20 cellular contexts compared by ENCODE assay signal in the genomic region with DNA sequence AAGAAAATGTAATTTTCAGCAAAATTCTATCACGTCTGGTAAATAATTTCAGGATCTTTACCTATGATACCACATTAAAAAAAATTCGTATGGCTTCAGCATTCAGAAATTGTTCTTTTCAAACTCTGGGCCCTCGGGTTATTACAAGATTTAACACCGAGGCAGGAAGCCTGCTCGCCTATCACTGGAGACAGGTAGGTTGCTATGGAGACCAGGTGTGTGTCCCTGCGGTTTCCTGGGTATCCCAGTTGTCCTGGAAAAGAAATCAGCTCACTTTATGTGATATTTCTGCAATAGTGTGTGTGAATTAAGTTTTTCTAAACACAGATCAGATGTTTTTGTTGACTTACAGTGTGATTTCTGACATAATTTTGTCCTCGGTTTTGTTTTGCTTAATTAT.
"Had no signal": no experiment of that assay in that cellular context is flagged by ENCODE, and none has a peak within 500 bp of the region (broad histone marks: within the 10 kb centered on the region; RNA-seq: fewer than 3 reads in every experiment).

No MANE protein-coding gene starts in this region.

- ATAC-seq: activated T-cell treated with anti-CD3 and anti-CD28 coated beads, Interleukin-2, amount 50 U/mL, for 4 hours; sciatic nerve; stimulated activated naive CD8-positive, alpha-beta T cell treated with anti-CD3 and anti-CD28 coated beads, Interleukin-15, amount 100 ng/mL, for 72 hours had no signal

- H2AFZ ChIP-seq: parathyroid adenoma had no signal

- H3K9ac ChIP-seq: parathyroid adenoma had no signal

- H3K27me3 Mint-ChIP-seq: activated CD4-positive, alpha-beta memory T cell treated with anti-CD3 and anti-CD28 coated beads, Interleukin-2, amount 10 ng/mL, durations not matched to agents 7 days and 5 days; naive B cell; stimulated activated naive CD8-positive, alpha-beta T cell treated with anti-CD3 and anti-CD28 coated beads, Interleukin-15, amount 100 ng/mL, for 72 hours had no signal

- H3K4me2 ChIP-seq: smooth muscle cell had no signal

- H3K4me1 ChIP-seq: parathyroid adenoma, suprapubic skin, transverse colon had no signal

- H3K27ac Mint-ChIP-seq: activated CD4-positive, alpha-beta memory T cell treated with anti-CD3 and anti-CD28 coated beads, Interleukin-2, amount 10 ng/mL, durations not matched to agents 7 days and 5 days had no signal

- H3K4me3 Mint-ChIP-seq: activated CD4-positive, alpha-beta memory T cell treated with anti-CD3 and anti-CD28 coated beads, Interleukin-2, amount 10 ng/mL, durations not matched to agents 7 days and 5 days; activated T-cell treated with anti-CD3 and anti-CD28 coated beads, Interleukin-2, amount 50 U/mL, for 4 hours; naive B cell had no signal

- H3K4me3 ChIP-seq: heart right ventricle, left ventricle myocardium inferior, smooth muscle cell, suprapubic skin, transverse colon, vagina had no signal

- H3K9me3 Mint-ChIP-seq: activated T-cell treated with anti-CD3 and anti-CD28 coated beads, Interleukin-2, amount 50 U/mL, for 4 hours; naive B cell had no signal

- H3K27ac ChIP-seq: left ventricle myocardium inferior, parathyroid adenoma, suprapubic skin, transverse colon, vagina had no signal

- H3K9me3 ChIP-seq: heart right ventricle, left ventricle myocardium inferior, suprapubic skin, transverse colon, vagina had no signal

- H3K27me3 ChIP-seq: heart right ventricle, suprapubic skin, transverse colon, vagina had no signal

- DNase-seq: activated CD4-positive, alpha-beta memory T cell treated with anti-CD3 and anti-CD28 coated beads, Interleukin-2, amount 10 ng/mL, durations not matched to agents 7 days and 5 days; activated CD4-positive, alpha-beta T cell treated with anti-CD3 and anti-CD28 coated beads for 48 hours; activated CD4-positive, CD25-positive, alpha-beta regulatory T cell; activated effector memory CD4-positive, alpha-beta T cell treated with Interleukin-2 at 50 U/mL for 16 hours; activated naive CD4-positive, alpha-beta T cell treated with anti-CD3 and anti-CD28 coated beads, Interleukin-2, amount 50 U/mL, for 16 hours; activated T-cell treated with anti-CD3 and anti-CD28 coated beads, Interleukin-2, amount 50 U/mL, for 4 hours; effector CD4-positive, alpha-beta T cell; heart right ventricle; left ventricle myocardium inferior; mammary epithelial cell; naive B cell; stimulated activated CD4-positive, alpha-beta T cell treated with anti-CD3 and anti-CD28 coated beads, Interleukin-4, amount 100 ng/mL, for 1 hour; stimulated activated naive CD8-positive, alpha-beta T cell treated with anti-CD3 and anti-CD28 coated beads, Interleukin-15, amount 100 ng/mL, for 72 hours; T1000; transverse colon had no signal

- H3K36me3 ChIP-seq: heart right ventricle, left ventricle myocardium inferior, suprapubic skin, transverse colon, vagina had no signal
